In the genomic region with DNA sequence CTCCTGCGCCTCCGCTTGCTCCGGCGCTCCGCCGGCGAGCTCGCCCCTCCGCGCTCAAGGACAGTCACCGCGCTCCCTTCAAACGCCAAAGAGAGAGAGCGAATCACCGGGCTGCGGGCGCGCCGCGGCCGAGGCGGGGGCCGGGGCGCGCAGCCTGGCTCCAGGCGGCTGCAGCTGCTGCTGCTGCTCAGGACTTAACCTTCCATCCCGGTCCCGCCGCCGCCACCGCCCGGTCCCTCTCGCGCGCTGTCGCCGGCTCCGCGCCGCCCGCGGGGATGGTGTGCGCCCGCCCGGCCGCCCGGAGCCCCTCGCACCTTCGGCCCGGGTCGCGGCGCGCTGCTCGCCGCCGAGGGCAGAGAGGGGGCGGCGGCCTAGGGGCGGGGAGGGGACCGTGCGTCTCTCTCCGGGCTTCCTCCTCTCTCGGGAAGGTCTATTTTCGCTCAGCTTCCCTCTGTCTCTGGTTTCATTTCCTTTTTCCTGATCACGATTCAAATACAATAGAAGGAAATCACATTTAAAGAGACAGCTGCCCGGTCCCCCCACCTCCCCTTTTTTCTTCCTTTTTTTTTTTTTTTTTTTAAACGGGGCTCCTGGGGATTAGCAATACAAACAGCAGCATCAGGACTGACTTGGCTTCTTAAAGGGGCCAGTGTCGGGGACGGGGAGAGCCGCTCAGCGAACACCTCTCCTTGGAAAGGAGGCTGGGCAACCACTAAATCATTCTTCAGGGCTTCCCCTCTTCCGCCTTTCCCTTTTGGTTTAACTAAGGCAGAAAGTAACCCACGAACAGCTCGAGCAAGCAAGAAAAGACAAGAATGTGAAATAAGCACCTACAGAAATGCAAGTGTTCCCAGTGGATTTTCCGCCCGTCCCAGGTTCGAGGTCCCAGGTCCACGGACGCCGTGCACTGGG, we compare ENCODE assay signal across 8 cellular contexts. TPM values are rescaled to one million over a fixed set of nuclear protein-coding genes. Genes with fewer than 3 reads are reported as not detected.
DNase-seq lines count a peak whose midpoint lies in the region; ATAC-seq and TF ChIP-seq lines count a peak whose summit lies in the region.

No MANE protein-coding gene starts in this region.

- peaks cover 40% of the 10 kb centered on the region for H3K27me3 Mint-ChIP-seq in Caco-2 (ENCODE audit: insufficient read depth, unreplicated experiment)
- peaks cover 73% of the 10 kb centered on the region for H3K27me3 Mint-ChIP-seq in nephron (ENCODE audit: low read depth)

- H3K9me3 ChIP-seq in Caco-2, result no peaks in the 10 kb centered on the region

- BruUV-seq in Caco-2 (replicated peaks; lab: Mats Ljungman, UMichigan), result no TSS peak

- ATAC-seq in GM19455 (IDR thresholded peaks at IDR 0.05; ENCODE audit: unreplicated experiment) (peak; percentile 46), HG03439 (IDR thresholded peaks at IDR 0.05; ENCODE audit: unreplicated experiment) (no peak), GM18870 (IDR thresholded peaks at IDR 0.05; ENCODE audit: unreplicated experiment) (no peak)

- peak in 1 of 2 experiments; percentile 37 for DNase-seq in Caco-2
- peak; percentile 60 for DNase-seq in NCI-H1105 treated with DMSO at 0.1 percent for 48 hours (lab: John Stamatoyannopoulos, UW)
- DNase-seq in foreskin fibroblast, result peak in 1 of 2 donors; percentile 52

- H3K4me3 Mint-ChIP-seq in Caco-2 (ENCODE audit: unreplicated experiment) (peak overlapping the region; percentile 77), nephron (peak overlapping the region; percentile 95 to 97 (median 97))

- no peaks in the 10 kb centered on the region for H3K4me1 Mint-ChIP-seq in Caco-2 (ENCODE audit: low read depth, unreplicated experiment)
- peaks cover 18% of the 10 kb centered on the region for H3K4me1 Mint-ChIP-seq in nephron

- H3K4me3 ChIP-seq in Caco-2 (ENCODE audit: low read depth, low read length), result peak overlapping the region; percentile 37
- H3K4me3 ChIP-seq in WI38 (ENCODE audit: low read depth, low read length), result peak overlapping the region; percentile 54
- peak overlapping the region; percentile 48 to 60 for H3K4me3 ChIP-seq in foreskin fibroblast (ENCODE audit: low read depth in 1 of 2, low read length in 2 of 2)

- no peaks in the 10 kb centered on the region for H3K36me3 ChIP-seq in Caco-2 (ENCODE audit: control insufficient read depth, insufficient read depth, low read length)

- POLR2A ChIA-PET in Caco-2 (lab: Charles Lee), result no interaction called here

- intact Hi-C loops in Caco-2 (cut with micrococcal nuclease; ENCODE audit: unreplicated experiment), result loop anchor here (1.0 kb wide), 1 partner anchor 22 kb away; no protein-coding TSS in a partner anchor

- CTCF ChIA-PET in Caco-2 (lab: Charles Lee), result no interaction called here

- no peaks in the 10 kb centered on the region for H3K36me3 Mint-ChIP-seq in Caco-2 (ENCODE audit: insufficient read depth, unreplicated experiment)
- peaks cover 3% of the 10 kb centered on the region for H3K36me3 Mint-ChIP-seq in nephron (ENCODE audit: low read depth)

- TF ChIP-seq CTCF in Caco-2 (IDR thresholded peaks at IDR 0.05; ENCODE audit: insufficient read depth in 1 of 2, low read depth in 1 of 2, low read length in 1 of 2, severe bottlenecking in 1 of 2, unreplicated experiment in 1 of 2) (no peak), WI38 (IDR thresholded peaks at IDR 0.05; ENCODE audit: low read depth, low read length) (no peak), foreskin fibroblast (IDR thresholded peaks at IDR 0.05; ENCODE audit: low read depth, low read length) (no peak), nephron (IDR thresholded peaks at IDR 0.05; ENCODE audit: unreplicated experiment in 3 of 3) (no peak)

- H3K9me3 Mint-ChIP-seq in Caco-2 (ENCODE audit: unreplicated experiment) (no peaks in the 10 kb centered on the region), nephron (no peaks in the 10 kb centered on the region)

- peaks cover 10% of the 10 kb centered on the region for H3K27me3 ChIP-seq in Caco-2 (replicated peaks; ENCODE audit: control insufficient read depth, insufficient read depth, low read length)

- H3K27ac Mint-ChIP-seq in Caco-2 (ENCODE audit: unreplicated experiment) (no peak overlapping the region), nephron (peak overlapping the region; percentile 50 to 80 (median 54))

- H3K4me1 ChIP-seq in Caco-2, result peaks cover 12% of the 10 kb centered on the region; the same call in 1 of the 2 replicates

RNA-seq across cellular contexts. Expression of a gene that starts 22.1 kb away (rescaled TPM):
- total RNA-seq in Caco-2 (2022), result 0.29 TPM in 1 of 2 replicates, not detected in the other
